Comparison of ENCODE assay signal across 20 cellular contexts in the genomic region with DNA sequence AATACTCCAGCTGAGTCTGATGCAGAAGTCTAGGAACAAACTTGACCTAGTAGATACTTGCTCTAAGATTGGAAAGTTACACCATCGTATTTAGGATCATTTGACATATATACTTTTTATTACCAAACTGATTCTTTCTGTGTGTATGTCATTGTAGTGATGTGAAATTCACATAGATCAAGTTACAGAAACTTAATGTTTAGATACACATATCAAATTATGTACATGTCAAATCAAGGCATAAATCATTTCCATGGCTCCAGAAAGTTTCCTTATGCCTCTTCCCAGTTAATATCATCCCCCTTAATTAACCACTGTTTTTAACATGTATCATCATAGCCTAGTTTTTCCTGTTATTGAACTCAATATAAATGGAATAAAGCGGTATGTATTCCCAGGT.
DNase-seq lines count a peak whose midpoint lies in the region; ATAC-seq and TF ChIP-seq lines count a peak whose summit lies in the region.
"Had no signal": no experiment of that assay in that cellular context is flagged by ENCODE, and none has a peak within 500 bp of the region (broad histone marks: within the 10 kb centered on the region; RNA-seq: fewer than 3 reads in every experiment).

No MANE protein-coding gene starts in this region.

- H3K9me3 Mint-ChIP-seq in T-helper 2 cell treated with Interferon-gamma antibody and Interleukin-4, amounts not matched to agents 5 μg/mL and 100 μg/mL, for 36 hours: peaks cover 30% of the 10 kb centered on the region
- peaks cover 13% of the 10 kb centered on the region for H3K9me3 Mint-ChIP-seq in CD8-positive, alpha-beta T cell

- H2AFZ ChIP-seq in GM23248: no peak overlapping the region
- H2AFZ ChIP-seq in osteoblast (ENCODE audit: low read length): no peak overlapping the region

- H3K9me3 ChIP-seq in GM23248 (ENCODE audit: low read depth) (no peaks in the 10 kb centered on the region), RWPE2 (ENCODE audit: severe bottlenecking) (no peaks in the 10 kb centered on the region), osteoblast (ENCODE audit: low read depth, low read length) (no peaks in the 10 kb centered on the region)
- no peaks in the 10 kb centered on the region for H3K9me3 ChIP-seq in CD8-positive, alpha-beta T cell (ENCODE audit: low read length)
- H3K9me3 ChIP-seq: SJSA1 had no signal

- H3K4me1 ChIP-seq in GM23248 (ENCODE audit: insufficient read depth) (peaks cover 43% of the 10 kb centered on the region), RWPE2 (ENCODE audit: insufficient read depth, poor library complexity, severe bottlenecking) (peaks cover 37% of the 10 kb centered on the region), osteoblast (ENCODE audit: insufficient read depth, low read length) (peaks cover 43% of the 10 kb centered on the region)
- H3K4me1 ChIP-seq in CD8-positive, alpha-beta T cell (ENCODE audit: insufficient read depth, low read length): no peaks in the 10 kb centered on the region
- H3K4me1 ChIP-seq: Caco-2 had no signal

- peak overlapping the region; percentile 40 for H3K4me2 ChIP-seq in GM23248 (ENCODE audit: unreplicated experiment)
- peak overlapping the region; percentile 53 for H3K4me2 ChIP-seq in osteoblast (ENCODE audit: insufficient read depth, low read length)

- ATAC-seq in RWPE2 (ENCODE audit: low read depth): no peak; the same call in 2 of the 3 replicates
- no peak for ATAC-seq in CD8-positive, alpha-beta T cell
- ATAC-seq: GM12878, HepG2 had no signal

- H3K9ac ChIP-seq in GM23248: no peak overlapping the region

- H3K27me3 ChIP-seq in GM23248 (replicated peaks; ENCODE audit: insufficient read depth) (no peaks in the 10 kb centered on the region), RWPE2 (ENCODE audit: insufficient read depth, poor library complexity, severe bottlenecking) (no peaks in the 10 kb centered on the region), osteoblast (ENCODE audit: insufficient read depth, low read length) (no peaks in the 10 kb centered on the region)
- no peaks in the 10 kb centered on the region for H3K27me3 ChIP-seq in CD8-positive, alpha-beta T cell (ENCODE audit: insufficient read depth, low read length)
- H3K27me3 ChIP-seq: SJSA1 had no signal

- no peak overlapping the region for H3K4me3 Mint-ChIP-seq in T-helper 2 cell treated with Interferon-gamma antibody and Interleukin-4, amounts not matched to agents 5 μg/mL and 100 μg/mL, for 36 hours
- no peak overlapping the region for H3K4me3 Mint-ChIP-seq in CD8-positive, alpha-beta T cell
- H3K4me3 Mint-ChIP-seq: CD4-positive, CD25-positive, alpha-beta regulatory T cell had no signal

- no peak overlapping the region for H3K27ac ChIP-seq in GM23248
- peak overlapping the region; percentile 50 for H3K27ac ChIP-seq in RWPE2 (ENCODE audit: poor library complexity, severe bottlenecking)
- no peak overlapping the region for H3K27ac ChIP-seq in osteoblast (ENCODE audit: low read depth, low read length)
- H3K27ac ChIP-seq in CD8-positive, alpha-beta T cell (ENCODE audit: low read depth, low read length): no peak overlapping the region
- H3K27ac ChIP-seq: SJSA1 had no signal

- no peak overlapping the region for H3K27ac Mint-ChIP-seq in T-helper 2 cell treated with Interferon-gamma antibody and Interleukin-4, amounts not matched to agents 5 μg/mL and 100 μg/mL, for 36 hours
- H3K27ac Mint-ChIP-seq in CD8-positive, alpha-beta T cell: no peak overlapping the region
- H3K27ac Mint-ChIP-seq: CD4-positive, CD25-positive, alpha-beta regulatory T cell had no signal

- POLR2A ChIA-PET in CD8-positive, alpha-beta T cell (lab: Charles Lee): no interaction called here

- in situ Hi-C loops in GM23248 (cut with MboI): no loop called here

- H3K36me3 ChIP-seq in GM23248 (ENCODE audit: low read depth) (no peaks in the 10 kb centered on the region), RWPE2 (ENCODE audit: low read depth) (no peaks in the 10 kb centered on the region), osteoblast (ENCODE audit: insufficient read depth, low read length) (no peaks in the 10 kb centered on the region)
- H3K36me3 ChIP-seq in CD8-positive, alpha-beta T cell (ENCODE audit: insufficient read depth, low read length): no peaks in the 10 kb centered on the region
- H3K36me3 ChIP-seq: SJSA1 had no signal

- peak; percentile 23 for DNase-seq in GM23248
- no peak for DNase-seq in RWPE2 (ENCODE audit: low spot score)
- DNase-seq in choroid plexus epithelial cell (ENCODE audit: low read depth): peak; percentile 17
- no peak for DNase-seq in osteoblast (ENCODE audit: insufficient read length, low spot score, missing footprints)
- DNase-seq in T-helper 2 cell treated with Interferon-gamma antibody and Interleukin-4, amounts not matched to agents 5 μg/mL and 100 μg/mL, for 36 hours (ENCODE audit: low spot score): no peak
- no peak for DNase-seq in GOT3 (lab: John Stamatoyannopoulos, UW)
- DNase-seq in C1 segment of cervical spinal cord (lab: John Stamatoyannopoulos, UW): no peak
- no peak for DNase-seq in CD8-positive, alpha-beta T cell
- DNase-seq: AML-193; Caco-2; CD4-positive, CD25-positive, alpha-beta regulatory T cell; DMS153; KG1; NCI-H1105 treated with DMSO at 0.1 percent for 48 hours; NCI-H1694 treated with DMSO at 0.1 percent for 48 hours; NCI-H2227 treated with DMSO at 0.1 percent for 48 hours; NCI-H524 treated with DMSO at 0.1 percent for 48 hours had no signal

- no peak for TF ChIP-seq CTCF in RWPE2 (IDR thresholded peaks at IDR 0.05; ENCODE audit: poor library complexity, severe bottlenecking)
- no peak for TF ChIP-seq CTCF in choroid plexus epithelial cell (conservative IDR thresholded peaks at IDR 0.05; ENCODE audit: low read depth, low read length)
- no peak for TF ChIP-seq CTCF in osteoblast (IDR thresholded peaks at IDR 0.05; ENCODE audit: extremely low read depth, low read depth, low read length)
- no peak for TF ChIP-seq CTCF in CD8-positive, alpha-beta T cell (IDR thresholded peaks at IDR 0.05)

- peaks cover 42% of the 10 kb centered on the region for H3F3A ChIP-seq in GM23248 (ENCODE audit: insufficient read depth)

- intact Hi-C loops in CD8-positive, alpha-beta T cell (cut with DNase I, micrococcal nuclease): no loop called here

- H3K79me2 ChIP-seq in GM23248 (ENCODE audit: insufficient read depth): no peaks in the 10 kb centered on the region
- no peaks in the 10 kb centered on the region for H3K79me2 ChIP-seq in osteoblast (ENCODE audit: insufficient read depth, low read length)

- H3K4me1 Mint-ChIP-seq in T-helper 2 cell treated with Interferon-gamma antibody and Interleukin-4, amounts not matched to agents 5 μg/mL and 100 μg/mL, for 36 hours (ENCODE audit: low read depth): no peaks in the 10 kb centered on the region
- no peaks in the 10 kb centered on the region for H3K4me1 Mint-ChIP-seq in CD8-positive, alpha-beta T cell (ENCODE audit: low read depth)
- H3K4me1 Mint-ChIP-seq: CD4-positive, CD25-positive, alpha-beta regulatory T cell had no signal

- CTCF ChIA-PET in CD8-positive, alpha-beta T cell (lab: Charles Lee): no interaction called here

- H3K36me3 Mint-ChIP-seq in T-helper 2 cell treated with Interferon-gamma antibody and Interleukin-4, amounts not matched to agents 5 μg/mL and 100 μg/mL, for 36 hours (ENCODE audit: low read depth): no peaks in the 10 kb centered on the region
- no peaks in the 10 kb centered on the region for H3K36me3 Mint-ChIP-seq in CD8-positive, alpha-beta T cell
- H3K36me3 Mint-ChIP-seq: CD4-positive, CD25-positive, alpha-beta regulatory T cell had no signal

- H3K4me3 ChIP-seq in GM23248: no peak overlapping the region
- no peak overlapping the region for H3K4me3 ChIP-seq in RWPE2 (ENCODE audit: severe bottlenecking)
- no peak overlapping the region for H3K4me3 ChIP-seq in choroid plexus epithelial cell (ENCODE audit: low read depth, low read length)
- H3K4me3 ChIP-seq in osteoblast (ENCODE audit: insufficient read depth, low read length): no peak overlapping the region
- no peak overlapping the region for H3K4me3 ChIP-seq in CD8-positive, alpha-beta T cell (ENCODE audit: low read depth, low read length)
- H3K4me3 ChIP-seq: GM12878, SJSA1 had no signal

- no peaks in the 10 kb centered on the region for H3K9me2 ChIP-seq in GM23248 (ENCODE audit: insufficient read depth)

- H4K20me1 ChIP-seq in GM23248 (ENCODE audit: insufficient read depth) (no peaks in the 10 kb centered on the region), osteoblast (ENCODE audit: insufficient read depth, low read length) (no peaks in the 10 kb centered on the region)

- H3K27me3 Mint-ChIP-seq in T-helper 2 cell treated with Interferon-gamma antibody and Interleukin-4, amounts not matched to agents 5 μg/mL and 100 μg/mL, for 36 hours (ENCODE audit: low read depth): no peaks in the 10 kb centered on the region
- H3K27me3 Mint-ChIP-seq in CD8-positive, alpha-beta T cell (ENCODE audit: low read depth): no peaks in the 10 kb centered on the region
- H3K27me3 Mint-ChIP-seq: CD4-positive, CD25-positive, alpha-beta regulatory T cell had no signal

- 69 to 73% methylated on average over 2 of the region's 2 CpGs for WGBS in GM23248 (ENCODE audit: low coverage in 1 of 2, low lambda C conversion rate in 2 of 2, missing lambda C conversion rate in 2 of 2), 2 experiments

Comparison
In these comparisons a context has a peak if more than half of its experiments do, and no peak if none do; other contexts are left out.
1. DNase-seq: peak in GM23248 (single experiment) and choroid plexus epithelial cell (single experiment); none in RWPE2 (single experiment), osteoblast (single experiment), T-helper 2 cell treated with Interferon-gamma antibody and Interleukin-4, amounts not matched to agents 5 μg/mL and 100 μg/mL, for 36 hours (single experiment), GOT3 (single experiment), C1 segment of cervical spinal cord (0 of 14) and CD8-positive, alpha-beta T cell (0 of 7).